In genomic region chr1:169668000-169668596, GRCh38 we compare ENCODE assay signal across 3 cellular contexts. TPM values are rescaled to one million over a fixed set of nuclear protein-coding genes. Genes with fewer than 3 reads are reported as not detected.
"Had no signal": no experiment of that assay in that cellular context is flagged by ENCODE, and none has a peak within 500 bp of the region (broad histone marks: within the 10 kb centered on the region; RNA-seq: fewer than 3 reads in every experiment).

No MANE protein-coding gene starts in this region.

RNA-seq across cellular contexts. Expression of gene SELP, which starts 38.2 kb away (rescaled TPM):
- total RNA-seq: astrocyte, frontal cortex, osteocyte had no signal

RNA-seq across cellular contexts. Expression of gene SELL, which starts 43.3 kb away (rescaled TPM):
- total RNA-seq: osteocyte had no signal
